In the genomic region with DNA sequence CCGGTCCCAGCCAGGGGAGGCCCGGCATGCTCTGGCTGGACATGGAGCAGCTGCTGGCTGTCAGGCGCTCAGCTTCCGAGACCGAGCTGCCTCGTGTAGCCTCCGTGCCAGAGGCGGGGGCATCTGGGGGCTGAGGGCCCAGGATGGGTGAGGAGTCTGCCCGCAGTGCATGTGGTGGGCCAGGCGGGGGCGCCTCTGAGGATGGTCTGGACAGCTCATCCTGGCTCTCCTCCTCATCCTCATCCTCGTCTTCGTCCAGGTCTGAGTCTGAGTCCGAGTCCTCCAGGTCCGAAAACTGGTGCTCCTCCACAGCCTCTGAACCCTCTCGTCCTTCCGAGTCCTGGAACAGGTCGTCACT, we compare ENCODE assay signal across 1 cellular context.
TF ChIP-seq lines count a peak whose summit lies in the region.

No MANE protein-coding gene starts in this region.

TF ChIP-seq in GM12878, 131 proteins besides CTCF, POLR2A, EP300 and RAD21:
- TF ChIP-seq, protein P1, sequence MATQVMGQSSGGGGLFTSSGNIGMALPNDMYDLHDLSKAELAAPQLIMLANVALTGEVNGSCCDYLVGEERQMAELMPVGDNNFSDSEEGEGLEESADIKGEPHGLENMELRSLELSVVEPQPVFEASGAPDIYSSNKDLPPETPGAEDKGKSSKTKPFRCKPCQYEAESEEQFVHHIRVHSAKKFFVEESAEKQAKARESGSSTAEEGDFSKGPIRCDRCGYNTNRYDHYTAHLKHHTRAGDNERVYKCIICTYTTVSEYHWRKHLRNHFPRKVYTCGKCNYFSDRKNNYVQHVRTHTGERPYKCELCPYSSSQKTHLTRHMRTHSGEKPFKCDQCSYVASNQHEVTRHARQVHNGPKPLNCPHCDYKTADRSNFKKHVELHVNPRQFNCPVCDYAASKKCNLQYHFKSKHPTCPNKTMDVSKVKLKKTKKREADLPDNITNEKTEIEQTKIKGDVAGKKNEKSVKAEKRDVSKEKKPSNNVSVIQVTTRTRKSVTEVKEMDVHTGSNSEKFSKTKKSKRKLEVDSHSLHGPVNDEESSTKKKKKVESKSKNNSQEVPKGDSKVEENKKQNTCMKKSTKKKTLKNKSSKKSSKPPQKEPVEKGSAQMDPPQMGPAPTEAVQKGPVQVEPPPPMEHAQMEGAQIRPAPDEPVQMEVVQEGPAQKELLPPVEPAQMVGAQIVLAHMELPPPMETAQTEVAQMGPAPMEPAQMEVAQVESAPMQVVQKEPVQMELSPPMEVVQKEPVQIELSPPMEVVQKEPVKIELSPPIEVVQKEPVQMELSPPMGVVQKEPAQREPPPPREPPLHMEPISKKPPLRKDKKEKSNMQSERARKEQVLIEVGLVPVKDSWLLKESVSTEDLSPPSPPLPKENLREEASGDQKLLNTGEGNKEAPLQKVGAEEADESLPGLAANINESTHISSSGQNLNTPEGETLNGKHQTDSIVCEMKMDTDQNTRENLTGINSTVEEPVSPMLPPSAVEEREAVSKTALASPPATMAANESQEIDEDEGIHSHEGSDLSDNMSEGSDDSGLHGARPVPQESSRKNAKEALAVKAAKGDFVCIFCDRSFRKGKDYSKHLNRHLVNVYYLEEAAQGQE (IDR thresholded peaks at IDR 0.05; ENCODE audit: low read depth, low read length), result no peak
- TF ChIP-seq RB1 (IDR thresholded peaks at IDR 0.05; ENCODE audit: borderline replicate concordance) (no peak), PAX8 (IDR thresholded peaks at IDR 0.05) (no peak), ESRRA (IDR thresholded peaks at IDR 0.05; ENCODE audit: low read length) (no peak), PAX5 (IDR thresholded peaks at IDR 0.05; ENCODE audit: borderline replicate concordance, low read depth, low read length) (no peak), CBX5 (IDR thresholded peaks at IDR 0.05; ENCODE audit: low read depth) (no peak), TCF7 (IDR thresholded peaks at IDR 0.05; ENCODE audit: borderline replicate concordance) (no peak), ZBED1 (IDR thresholded peaks at IDR 0.05; ENCODE audit: borderline replicate concordance) (no peak), E4F1 (IDR thresholded peaks at IDR 0.05; ENCODE audit: borderline replicate concordance, partially characterized antibody) (no peak), BMI1 (IDR thresholded peaks at IDR 0.05; ENCODE audit: borderline replicate concordance) (no peak), USF1 (IDR thresholded peaks at IDR 0.05; ENCODE audit: borderline replicate concordance, extremely low read length, insufficient read depth, low read depth, low read length) (no peak), ZNF24 (IDR thresholded peaks at IDR 0.05) (no peak), SREBF1 (IDR thresholded peaks at IDR 0.05; ENCODE audit: low read length) (no peak), TBL1XR1 (IDR thresholded peaks at IDR 0.05; ENCODE audit: low read depth, low read length) (no peak), USF2 (IDR thresholded peaks at IDR 0.05; ENCODE audit: borderline replicate concordance, low read depth, low read length) (no peak)
